In the genomic region with DNA sequence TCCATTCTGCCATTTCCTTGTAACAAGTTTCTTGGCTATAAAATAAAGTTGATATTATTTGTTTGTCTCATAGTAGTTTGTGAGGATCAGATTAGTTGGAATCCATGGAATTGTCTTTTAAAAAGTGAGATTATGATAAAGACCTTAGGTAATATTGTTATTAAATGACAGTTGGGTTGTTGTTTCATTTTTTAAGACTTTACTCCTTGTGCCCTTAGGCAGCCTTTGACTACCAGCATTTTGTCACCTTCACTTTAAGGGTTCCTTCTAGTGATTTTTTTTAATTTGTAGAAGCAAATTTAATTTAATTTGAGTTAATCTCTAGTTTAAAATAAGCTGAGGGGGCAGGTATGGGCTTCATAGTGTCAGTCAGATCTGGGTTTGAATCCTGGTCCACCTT, we compare ENCODE assay signal across 16 cellular contexts.
DNase-seq lines count a peak whose midpoint lies in the region; ATAC-seq, FAIRE-seq and TF ChIP-seq lines count a peak whose summit lies in the region.
"Had no signal": no experiment of that assay in that cellular context is flagged by ENCODE, and none has a peak within 500 bp of the region (broad histone marks: within the 10 kb centered on the region; RNA-seq: fewer than 3 reads in every experiment).

No MANE protein-coding gene starts in this region.

- H3K4me3 ChIP-seq in RWPE2 (ENCODE audit: severe bottlenecking) (no peak overlapping the region), iPS-20b (ENCODE audit: low read length) (peak overlapping the region; percentile 35; the same call in 1 of the 2 replicates), skeletal muscle satellite cell (ENCODE audit: low read length) (no peak overlapping the region)

- FAIRE-seq in GM19239 (lab: Jason Lieb, UNC): peak; percentile 40
- FAIRE-seq: D721Med, TTC549 had no signal

- TF ChIP-seq CTCF in RWPE2 (IDR thresholded peaks at IDR 0.05; ENCODE audit: poor library complexity, severe bottlenecking): no peak

- H3K36me3 ChIP-seq in RWPE2 (ENCODE audit: low read depth) (no peaks in the 10 kb centered on the region), iPS-20b (ENCODE audit: insufficient read depth, low read depth, low read length) (no peaks in the 10 kb centered on the region), skeletal muscle satellite cell (ENCODE audit: insufficient read depth, low read length) (no peaks in the 10 kb centered on the region)

- H3K27ac ChIP-seq in RWPE2 (ENCODE audit: poor library complexity, severe bottlenecking): peak overlapping the region; percentile 65
- peak overlapping the region; percentile 58 for H3K27ac ChIP-seq in iPS-20b (ENCODE audit: low read length)

- H3K9me3 ChIP-seq in RWPE2 (ENCODE audit: severe bottlenecking) (no peaks in the 10 kb centered on the region), iPS-20b (ENCODE audit: insufficient read depth, low read depth, low read length) (no peaks in the 10 kb centered on the region), skeletal muscle satellite cell (replicated peaks; ENCODE audit: low read length) (no peaks in the 10 kb centered on the region)

- H3K27me3 ChIP-seq in RWPE2 (ENCODE audit: insufficient read depth, poor library complexity, severe bottlenecking) (no peaks in the 10 kb centered on the region), iPS-20b (ENCODE audit: insufficient read depth, low read length) (no peaks in the 10 kb centered on the region), skeletal muscle satellite cell (ENCODE audit: control insufficient read depth, insufficient read depth, low read length) (no peaks in the 10 kb centered on the region)

- DNase-seq in GM19239 (ENCODE audit: insufficient read length, low spot score) (no peak), RWPE2 (ENCODE audit: low spot score) (no peak), OCI-M2 (lab: John Stamatoyannopoulos, UW; ENCODE audit: unreplicated experiment) (no peak), SKM-1 treated with dmso at 0.1 percent for 144 hours (lab: John Stamatoyannopoulos, UW; ENCODE audit: unreplicated experiment) (no peak), NCI-H2081 (lab: John Stamatoyannopoulos, UW) (no peak)
- DNase-seq: activated CD4-positive, alpha-beta T cell treated with anti-CD3 and anti-CD28 coated beads for 36 hours; activated naive CD8-positive, alpha-beta T cell treated with anti-CD3 and anti-CD28 coated beads, Interleukin-2, amount 10 ng/mL, durations not matched to agents 7 days and 5 days; foreskin melanocyte; NCI-H1092; NCI-H2081 treated with DMSO at 0.1 percent for 48 hours; NCI-H446 treated with DMSO at 0.1 percent for 48 hours; stimulated activated CD4-positive, alpha-beta T cell treated with anti-CD3 and anti-CD28 coated beads, Interleukin-12 subunit alpha, Interleukin-12 subunit beta, amount 100 ng/mL, for 4 hours had no signal

- H3K4me1 ChIP-seq in RWPE2 (ENCODE audit: insufficient read depth, poor library complexity, severe bottlenecking) (peaks cover 53% of the 10 kb centered on the region), iPS-20b (ENCODE audit: insufficient read depth, low read length) (peaks cover 64% of the 10 kb centered on the region), skeletal muscle satellite cell (ENCODE audit: control insufficient read depth, insufficient read depth, low read length) (peaks cover 58% of the 10 kb centered on the region)

- no peak overlapping the region for H3K4me2 ChIP-seq in skeletal muscle satellite cell (ENCODE audit: low read length)

- H3K9ac ChIP-seq in iPS-20b (ENCODE audit: low read depth, low read length): peak overlapping the region; percentile 66; the same call in 1 of the 2 replicates
- H3K9ac ChIP-seq in skeletal muscle satellite cell (ENCODE audit: low read depth, low read length): peak overlapping the region; percentile 19

- ATAC-seq in RWPE2 (ENCODE audit: low read depth): no peak
- ATAC-seq: activated CD4-positive, alpha-beta T cell treated with anti-CD3 and anti-CD28 coated beads for 36 hours had no signal
